Comparison of ENCODE assay signal across 17 cellular contexts in the genomic region with DNA sequence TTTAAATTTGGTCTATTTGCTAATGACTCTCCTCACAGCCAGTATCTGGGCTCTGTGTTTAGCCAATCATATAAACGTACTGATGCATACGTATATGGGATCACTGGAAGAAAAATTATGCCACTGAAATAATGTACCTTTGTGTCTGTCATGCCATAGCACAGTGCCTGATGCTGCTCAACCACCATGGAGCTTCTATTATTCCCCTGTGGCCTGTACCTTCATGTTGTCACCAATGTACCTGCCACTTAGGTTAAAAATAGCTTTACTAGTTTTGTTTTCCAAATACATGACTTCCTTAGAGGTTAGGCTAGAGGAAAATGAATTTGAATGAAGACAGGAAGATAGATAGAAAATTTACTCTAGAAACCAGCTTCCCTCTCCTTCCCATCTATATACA. TPM values are rescaled to one million over a fixed set of nuclear protein-coding genes. Genes with fewer than 3 reads are reported as not detected.
A peak's percentile ranks its signal among the peaks of the same experiment; 100 is the strongest.
DNase-seq lines count a peak whose midpoint lies in the region; ATAC-seq and TF ChIP-seq lines count a peak whose summit lies in the region.
"Had no signal": no experiment of that assay in that cellular context is flagged by ENCODE, and none has a peak within 500 bp of the region (broad histone marks: within the 10 kb centered on the region; RNA-seq: fewer than 3 reads in every experiment).

No MANE protein-coding gene starts in this region.

- H3K9me3 ChIP-seq in MM.1S (replicated peaks; ENCODE audit: insufficient read depth, low read length) (no peaks in the 10 kb centered on the region), osteoblast (ENCODE audit: low read depth, low read length) (no peaks in the 10 kb centered on the region)
- H3K9me3 ChIP-seq: testis had no signal

- H3K4me1 ChIP-seq in MM.1S (ENCODE audit: low read length) (peaks cover 35% of the 10 kb centered on the region), osteoblast (ENCODE audit: insufficient read depth, low read length) (peaks cover 2% of the 10 kb centered on the region)
- H3K4me1 ChIP-seq: testis had no signal

- H3K9ac ChIP-seq in MM.1S (ENCODE audit: low read length): peak overlapping the region; percentile 21; the same call in 1 of the 2 replicates
- H3K9ac ChIP-seq: GM23248 had no signal

- peaks cover 5% of the 10 kb centered on the region for H3K9me3 Mint-ChIP-seq in activated naive CD4-positive, alpha-beta T cell treated with anti-CD3 and anti-CD28 coated beads, Interleukin-2, amount 10 ng/mL, durations not matched to agents 7 days and 5 days

- H3K9me2 ChIP-seq in MM.1S (replicated peaks; ENCODE audit: insufficient read depth, low read length): no peaks in the 10 kb centered on the region

- peak overlapping the region; percentile 80 for H3K4me2 ChIP-seq in MM.1S (ENCODE audit: low read depth, low read length)
- no peak overlapping the region for H3K4me2 ChIP-seq in osteoblast (ENCODE audit: insufficient read depth, low read length)

- CTCF ChIA-PET in activated naive CD4-positive, alpha-beta T cell treated with anti-CD3 and anti-CD28 coated beads, Interleukin-2, amount 10 ng/mL, durations not matched to agents 7 days and 5 days (lab: Charles Lee): interaction anchor here (0.5 to 1.1 kb wide), 2 partner anchors 21 to 112 kb away, joined by 3 to 4 read pairs; no protein-coding TSS in a partner anchor

- H3K36me3 ChIP-seq in MM.1S (replicated peaks; ENCODE audit: insufficient read depth, low read length) (no peaks in the 10 kb centered on the region), osteoblast (ENCODE audit: insufficient read depth, low read length) (peaks cover 19% of the 10 kb centered on the region)

- TF ChIP-seq CTCF in MM.1S (IDR thresholded peaks at IDR 0.05; ENCODE audit: low read length): no peak
- TF ChIP-seq CTCF in osteoblast (IDR thresholded peaks at IDR 0.05; ENCODE audit: extremely low read depth, low read depth, low read length): no peak

- peak overlapping the region; percentile 77 for H3K27ac Mint-ChIP-seq in activated naive CD4-positive, alpha-beta T cell treated with anti-CD3 and anti-CD28 coated beads, Interleukin-2, amount 10 ng/mL, durations not matched to agents 7 days and 5 days

- H3K36me3 Mint-ChIP-seq in activated naive CD4-positive, alpha-beta T cell treated with anti-CD3 and anti-CD28 coated beads, Interleukin-2, amount 10 ng/mL, durations not matched to agents 7 days and 5 days: peaks cover 70% of the 10 kb centered on the region

- ATAC-seq in HG02798 (IDR thresholded peaks at IDR 0.05; ENCODE audit: poor library complexity, unreplicated experiment): peak; percentile 38
- ATAC-seq in HG03025 (IDR thresholded peaks at IDR 0.05; ENCODE audit: low FRiP score, unreplicated experiment): no peak

- H2AFZ ChIP-seq in MM.1S (ENCODE audit: low read length) (0 out of 2 replicates have a peak overlapping the region, but pooled peaks have one; percentile 27), osteoblast (ENCODE audit: low read length) (no peak overlapping the region)
- H2AFZ ChIP-seq: GM23248 had no signal

- peaks cover 37% of the 10 kb centered on the region for H3K4me1 Mint-ChIP-seq in activated naive CD4-positive, alpha-beta T cell treated with anti-CD3 and anti-CD28 coated beads, Interleukin-2, amount 10 ng/mL, durations not matched to agents 7 days and 5 days

- no peak overlapping the region for H3K4me3 Mint-ChIP-seq in activated naive CD4-positive, alpha-beta T cell treated with anti-CD3 and anti-CD28 coated beads, Interleukin-2, amount 10 ng/mL, durations not matched to agents 7 days and 5 days

- H3K4me3 ChIP-seq in MM.1S (ENCODE audit: low read length): peak overlapping the region; percentile 30
- no peak overlapping the region for H3K4me3 ChIP-seq in osteoblast (ENCODE audit: insufficient read depth, low read length)
- H3K4me3 ChIP-seq: GM23248, SK-N-MC, testis had no signal

- no peaks in the 10 kb centered on the region for H3K27me3 Mint-ChIP-seq in activated naive CD4-positive, alpha-beta T cell treated with anti-CD3 and anti-CD28 coated beads, Interleukin-2, amount 10 ng/mL, durations not matched to agents 7 days and 5 days

- H3K27ac ChIP-seq in MM.1S (ENCODE audit: low read length): peak overlapping the region; percentile 91
- no peak overlapping the region for H3K27ac ChIP-seq in osteoblast (ENCODE audit: low read depth, low read length)
- H3K27ac ChIP-seq: GM23248, SK-N-MC, testis had no signal

- peaks cover 19% of the 10 kb centered on the region for H3F3A ChIP-seq in MM.1S (ENCODE audit: insufficient read depth, low read length)

- DNase-seq in activated naive CD4-positive, alpha-beta T cell treated with anti-CD3 and anti-CD28 coated beads, Interleukin-2, amount 10 ng/mL, durations not matched to agents 7 days and 5 days: no peak
- DNase-seq in activated naive CD4-positive, alpha-beta T cell treated with Interleukin-2 at 50 U/mL for 16 hours: no peak
- peak; percentile 65 for DNase-seq in MM.1S
- peak; percentile 11 for DNase-seq in osteoblast (ENCODE audit: insufficient read length, low spot score, missing footprints)
- no peak for DNase-seq in DMS114 treated with DMSO at 0.1 percent for 48 hours (lab: John Stamatoyannopoulos, UW; ENCODE audit: unreplicated experiment)
- no peak for DNase-seq in NAMALWA (ENCODE audit: low spot score)
- DNase-seq: activated CD8-positive, alpha-beta memory T cell treated with anti-CD3 and anti-CD28 coated beads, Interleukin-2, amount 50 U/mL, for 4 hours; Calu3; foreskin melanocyte; GM23248; mesendoderm; NCI-H1105; NCI-H2227 treated with DMSO at 0.1 percent for 48 hours; testis had no signal

- no peaks in the 10 kb centered on the region for H3K27me3 ChIP-seq in MM.1S (replicated peaks; ENCODE audit: insufficient read depth, low read length)
- H3K27me3 ChIP-seq in osteoblast (ENCODE audit: insufficient read depth, low read length): no peaks in the 10 kb centered on the region
- H3K27me3 ChIP-seq: testis had no signal

- H3K79me2 ChIP-seq in MM.1S (ENCODE audit: low read length) (no peaks in the 10 kb centered on the region), osteoblast (ENCODE audit: insufficient read depth, low read length) (no peaks in the 10 kb centered on the region)

- no peaks in the 10 kb centered on the region for H4K20me1 ChIP-seq in MM.1S (ENCODE audit: insufficient read depth, low read length)
- H4K20me1 ChIP-seq in osteoblast (ENCODE audit: insufficient read depth, low read length): no peaks in the 10 kb centered on the region

RNA-seq across cellular contexts. Expression of a gene that starts 34.6 kb away (rescaled TPM):
- total RNA-seq in osteoblast: 6.8 and 8.3 TPM in 2 replicates

Comparison
In these comparisons a context has a peak if more than half of its experiments do, and no peak if none do; other contexts are left out.
1. DNase-seq: peak in MM.1S (single experiment) and osteoblast (single experiment); none in activated naive CD4-positive, alpha-beta T cell treated with anti-CD3 and anti-CD28 coated beads, Interleukin-2, amount 10 ng/mL, durations not matched to agents 7 days and 5 days (single experiment), activated naive CD4-positive, alpha-beta T cell treated with Interleukin-2 at 50 U/mL for 16 hours (single experiment), DMS114 treated with DMSO at 0.1 percent for 48 hours (single experiment) and NAMALWA (single experiment).